ENCODE assay signal across 19 cellular contexts in genomic region chr3:42204867-42205599, GRCh38.
"Had no signal": no experiment of that assay in that cellular context is flagged by ENCODE, and none has a peak within 500 bp of the region (broad histone marks: within the 10 kb centered on the region; RNA-seq: fewer than 3 reads in every experiment).

No MANE protein-coding gene starts in this region.

- FAIRE-seq: astrocyte, colon, endothelial cell of umbilical vein had no signal

- H3K36me3 ChIP-seq: prostate gland had no signal

- ATAC-seq: activated CD8-positive, alpha-beta T cell treated with anti-CD3 and anti-CD28 coated beads, Interleukin-2, amount 10 ng/mL, durations not matched to agents 7 days and 5 days; esophagus mucosa; left cardiac atrium; natural killer cell treated with Interleukin-12 subunit alpha and Interleukin-12 subunit beta and Interleukin-15 and Interleukin-18, amount 100 ng/mL, for 72 hours had no signal

- H3K27me3 ChIP-seq: adrenal gland, thyroid gland had no signal

- DNase-seq: activated CD4-positive, alpha-beta T cell treated with anti-CD3 and anti-CD28 coated beads, Interleukin-2, amount 10 ng/mL, durations not matched to agents 24 days and 14 days; activated CD8-positive, alpha-beta T cell treated with anti-CD3 and anti-CD28 coated beads, Interleukin-2, amount 10 ng/mL, durations not matched to agents 7 days and 5 days; adrenal gland; effector memory CD4-positive, alpha-beta T cell; foreskin melanocyte; glutamatergic neuron; hippocampal formation; left cardiac atrium; stimulated activated CD4-positive, alpha-beta T cell treated with anti-CD3 and anti-CD28 coated beads, Interleukin-2, amount 100 ng/mL, for 48 hours; stimulated activated CD8-positive, alpha-beta memory T cell treated with anti-CD3 and anti-CD28 coated beads, Interleukin-4, amount 100 ng/mL, for 48 hours; stimulated activated naive CD4-positive, alpha-beta T cell; substantia nigra; thyroid gland had no signal

- H3K4me3 ChIP-seq: adrenal gland, prostate gland, thyroid gland had no signal
